In the genomic region with DNA sequence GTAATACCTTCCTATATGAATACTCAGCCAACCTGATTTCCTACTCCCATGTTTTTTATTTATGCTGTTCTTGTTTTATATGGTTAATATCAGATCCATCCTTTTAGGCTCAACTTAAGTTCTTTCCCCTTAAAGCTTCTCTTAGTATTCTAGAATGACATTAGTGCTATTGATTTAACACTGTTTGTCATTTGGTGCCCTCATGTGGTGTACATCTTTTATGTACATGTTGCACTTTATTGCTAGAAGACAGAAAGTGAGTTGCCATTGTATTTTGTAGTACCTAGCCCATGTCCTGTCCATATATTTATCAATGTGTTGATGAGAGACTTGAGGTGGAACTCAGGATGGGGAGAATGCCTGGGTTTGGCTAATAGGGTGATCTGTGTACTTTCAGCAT, we compare ENCODE assay signal across 8 cellular contexts. TPM values are rescaled to one million over a fixed set of nuclear protein-coding genes. Genes with fewer than 3 reads are reported as not detected.
A peak's percentile ranks its signal among the peaks of the same experiment; 100 is the strongest.
DNase-seq lines count a peak whose midpoint lies in the region; ATAC-seq and TF ChIP-seq lines count a peak whose summit lies in the region.
"Had no signal": no experiment of that assay in that cellular context is flagged by ENCODE, and none has a peak within 500 bp of the region (broad histone marks: within the 10 kb centered on the region; RNA-seq: fewer than 3 reads in every experiment).

No MANE protein-coding gene starts in this region.

- H4K20me1 ChIP-seq in KMS-11 (ENCODE audit: insufficient read depth) = no peaks in the 10 kb centered on the region

- H3K27ac ChIP-seq in KMS-11 = no peak overlapping the region

- H3K9ac ChIP-seq in KMS-11 = no peak overlapping the region

- H3K4me3 Mint-ChIP-seq in activated T-helper 17 cell treated with anti-CD3 and anti-CD28 coated beads, Interleukin-2, amount 50 U/mL, for 72 hours = peak overlapping the region; percentile 98
- H3K4me3 Mint-ChIP-seq in mesothelial cell of epicardium = peak overlapping the region; percentile 41

- DNase-seq in DMS 273 treated with DMSO at 0.1 percent for 48 hours (lab: John Stamatoyannopoulos, UW) = peak; percentile 36
- DNase-seq in mesothelial cell of epicardium (ENCODE audit: low spot score in 2 of 2, unreplicated experiment in 2 of 2) = no peak
- DNase-seq in COR-L47 (lab: John Stamatoyannopoulos, UW) = no peak

- H3K27me3 Mint-ChIP-seq in activated T-helper 17 cell treated with anti-CD3 and anti-CD28 coated beads, Interleukin-2, amount 50 U/mL, for 72 hours = peaks cover 3% of the 10 kb centered on the region
- no peaks in the 10 kb centered on the region for H3K27me3 Mint-ChIP-seq in mesothelial cell of epicardium (ENCODE audit: low read depth)

- no peaks in the 10 kb centered on the region for H3K9me3 Mint-ChIP-seq in activated T-helper 17 cell treated with anti-CD3 and anti-CD28 coated beads, Interleukin-2, amount 50 U/mL, for 72 hours
- H3K9me3 Mint-ChIP-seq in mesothelial cell of epicardium = no peaks in the 10 kb centered on the region

- H3K4me3 ChIP-seq in KMS-11 (IDR thresholded peaks at IDR 0.05; ENCODE audit: insufficient read depth, low read depth, low read length) = no peak overlapping the region

- H3K4me1 Mint-ChIP-seq in activated T-helper 17 cell treated with anti-CD3 and anti-CD28 coated beads, Interleukin-2, amount 50 U/mL, for 72 hours = peaks cover 17% of the 10 kb centered on the region
- peaks cover 27% of the 10 kb centered on the region for H3K4me1 Mint-ChIP-seq in mesothelial cell of epicardium

- no peaks in the 10 kb centered on the region for H3K27me3 ChIP-seq in KMS-11 (ENCODE audit: insufficient read depth, low read depth)

- H3K36me3 ChIP-seq in KMS-11 (ENCODE audit: insufficient read depth) = no peaks in the 10 kb centered on the region; the same call in 1 of the 2 replicates

- H3K27ac Mint-ChIP-seq in activated T-helper 17 cell treated with anti-CD3 and anti-CD28 coated beads, Interleukin-2, amount 50 U/mL, for 72 hours = no peak overlapping the region
- H3K27ac Mint-ChIP-seq in mesothelial cell of epicardium = no peak overlapping the region

- H2AFZ ChIP-seq in KMS-11 (ENCODE audit: low read depth) = no peak overlapping the region

- H3K36me3 Mint-ChIP-seq in activated T-helper 17 cell treated with anti-CD3 and anti-CD28 coated beads, Interleukin-2, amount 50 U/mL, for 72 hours (ENCODE audit: low read depth) = peaks cover 51% of the 10 kb centered on the region
- peaks cover 5% of the 10 kb centered on the region for H3K36me3 Mint-ChIP-seq in mesothelial cell of epicardium

- H3K4me1 ChIP-seq in KMS-11 (ENCODE audit: low read depth, poor library complexity, severe bottlenecking) = peaks cover 22% of the 10 kb centered on the region

- no peak overlapping the region for H3K4me2 ChIP-seq in KMS-11

- peak; percentile 51; the same call in 1 of the 2 replicates for TF ChIP-seq CTCF in KMS-11 (conservative IDR thresholded peaks at IDR 0.05; ENCODE audit: low read depth, low read length)
- no peak for TF ChIP-seq CTCF in mesothelial cell of epicardium (IDR thresholded peaks at IDR 0.05; ENCODE audit: unreplicated experiment)

- no peak for ATAC-seq in activated T-helper 17 cell treated with anti-CD3 and anti-CD28 coated beads, Interleukin-2, amount 50 U/mL, for 72 hours (replicated peaks)
- ATAC-seq in GM21576 (IDR thresholded peaks at IDR 0.05; ENCODE audit: unreplicated experiment) = no peak
- ATAC-seq in HG03045 (IDR thresholded peaks at IDR 0.05; ENCODE audit: unreplicated experiment) = no peak

- peaks cover 30% of the 10 kb centered on the region for H3K79me2 ChIP-seq in KMS-11 (ENCODE audit: insufficient read depth, low read depth)

RNA-seq across cellular contexts. Expression of gene HTRA2, which starts 2.5 kb away (rescaled TPM):
- total RNA-seq in activated T-helper 17 cell treated with anti-CD3 and anti-CD28 coated beads, Interleukin-2, amount 50 U/mL, for 72 hours = 10 to 100 TPM; 75.6 to 81.2 TPM
- total RNA-seq in mesothelial cell of epicardium = 25.1 to 26.1 TPM (median 25.7 TPM) in 3 replicates

RNA-seq across cellular contexts. Expression of gene AUP1, which starts 2.7 kb away (rescaled TPM):
- total RNA-seq in activated T-helper 17 cell treated with anti-CD3 and anti-CD28 coated beads, Interleukin-2, amount 50 U/mL, for 72 hours = 100 to 1,000 TPM in 1 of 2 donors, 10 to 100 TPM in 1; 72.2 to 116 TPM
- 86.2 to 89.4 TPM (median 86.8 TPM) in 3 replicates for total RNA-seq in mesothelial cell of epicardium

RNA-seq across cellular contexts. Expression of gene DQX1, which starts 6.2 kb away (rescaled TPM):
- under 1 TPM; 0.74 to 0.76 TPM for total RNA-seq in activated T-helper 17 cell treated with anti-CD3 and anti-CD28 coated beads, Interleukin-2, amount 50 U/mL, for 72 hours
- total RNA-seq in mesothelial cell of epicardium = 0.16 to 0.42 TPM (median 0.29 TPM) in 3 replicates
- total RNA-seq: glomerular endothelial cell had no signal

RNA-seq across cellular contexts. Expression of gene TLX2, which starts 18.0 kb away (rescaled TPM):
- total RNA-seq in activated T-helper 17 cell treated with anti-CD3 and anti-CD28 coated beads, Interleukin-2, amount 50 U/mL, for 72 hours = 1 to 10 TPM in 1 of 2 donors, under 1 TPM in 1; 0.39 to 1.4 TPM
- 0.18 TPM in 1 of 3 replicates, not detected in the others for total RNA-seq in mesothelial cell of epicardium
- total RNA-seq: glomerular endothelial cell had no signal

RNA-seq across cellular contexts. Expression of gene LOXL3, which starts 21.5 kb away (rescaled TPM):
- total RNA-seq in activated T-helper 17 cell treated with anti-CD3 and anti-CD28 coated beads, Interleukin-2, amount 50 U/mL, for 72 hours = 1 to 10 TPM; 2.0 to 4.4 TPM
- 20.3 to 26.7 TPM (median 21.9 TPM) in 3 replicates for total RNA-seq in mesothelial cell of epicardium
